14 cellular contexts compared by ENCODE assay signal in the genomic region with DNA sequence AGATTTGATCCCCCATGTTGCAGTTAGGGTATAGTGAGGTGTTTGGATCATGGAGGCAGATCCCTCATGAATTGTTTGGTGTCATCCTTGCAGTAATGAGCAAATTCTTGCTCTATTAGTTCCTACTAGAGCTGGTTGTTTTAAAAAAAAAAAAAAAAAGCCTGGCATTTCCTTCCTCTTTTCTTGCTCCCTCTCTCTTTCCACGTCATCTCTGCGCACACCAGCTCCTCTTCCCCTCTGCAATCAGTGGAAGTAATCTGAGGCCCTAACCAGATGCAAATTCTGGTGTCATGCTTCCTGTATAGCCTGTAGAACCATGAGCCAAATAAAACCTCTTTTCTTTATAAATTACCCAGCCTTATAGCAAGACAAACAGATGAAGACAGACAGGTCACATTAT. TPM values are rescaled to one million over a fixed set of nuclear protein-coding genes. Genes with fewer than 3 reads are reported as not detected.
DNase-seq lines count a peak whose midpoint lies in the region; ATAC-seq and TF ChIP-seq lines count a peak whose summit lies in the region.
"Had no signal": no experiment of that assay in that cellular context is flagged by ENCODE, and none has a peak within 500 bp of the region (broad histone marks: within the 10 kb centered on the region; RNA-seq: fewer than 3 reads in every experiment).

No MANE protein-coding gene starts in this region.

- H3K9me3 Mint-ChIP-seq in activated CD4-positive, alpha-beta T cell treated with anti-CD3 and anti-CD28 coated beads, Interleukin-2, amount 10 ng/mL, durations not matched to agents 24 days and 14 days = no peaks in the 10 kb centered on the region

- no peaks in the 10 kb centered on the region for H3K36me3 Mint-ChIP-seq in activated CD4-positive, alpha-beta T cell treated with anti-CD3 and anti-CD28 coated beads, Interleukin-2, amount 10 ng/mL, durations not matched to agents 24 days and 14 days (ENCODE audit: low read depth)

- H3K9me3 ChIP-seq in left ventricle myocardium inferior (replicated peaks) = peaks cover 9% of the 10 kb centered on the region
- H3K9me3 ChIP-seq: psoas muscle had no signal

- H3K27ac Mint-ChIP-seq in activated CD4-positive, alpha-beta T cell treated with anti-CD3 and anti-CD28 coated beads, Interleukin-2, amount 10 ng/mL, durations not matched to agents 24 days and 14 days = no peak overlapping the region

- intact Hi-C loops in Right ventricle myocardium inferior (cut with DNase I) = no loop called here
- intact Hi-C loops in left ventricle myocardium inferior (cut with micrococcal nuclease) = no loop called here
- intact Hi-C loops in activated CD4-positive, alpha-beta T cell treated with anti-CD3 and anti-CD28 coated beads, Interleukin-2, amount 10 ng/mL, durations not matched to agents 24 days and 14 days (cut with micrococcal nuclease) = no loop called here

- no peak for TF ChIP-seq CTCF in left ventricle myocardium inferior (IDR thresholded peaks at IDR 0.05; ENCODE audit: borderline replicate concordance)

- no peaks in the 10 kb centered on the region for H3K4me1 ChIP-seq in left ventricle myocardium inferior
- H3K4me1 ChIP-seq: psoas muscle had no signal

- no peaks in the 10 kb centered on the region for H3K27me3 Mint-ChIP-seq in activated CD4-positive, alpha-beta T cell treated with anti-CD3 and anti-CD28 coated beads, Interleukin-2, amount 10 ng/mL, durations not matched to agents 24 days and 14 days

- H3K4me3 ChIP-seq in left ventricle myocardium inferior = no peak overlapping the region
- H3K4me3 ChIP-seq: GM23248, psoas muscle had no signal

- no peak for DNase-seq in Right ventricle myocardium inferior (ENCODE audit: missing footprints)
- no peak for DNase-seq in left ventricle myocardium inferior
- peak; percentile 3 for DNase-seq in SIG-M5 (lab: John Stamatoyannopoulos, UW)
- no peak for DNase-seq in mucosa of gallbladder (ENCODE audit: low spot score)
- no peak for DNase-seq in activated T-cell treated with anti-CD3 and anti-CD28 coated beads, Interleukin-2, amount 50 U/mL, for 1 hour
- no peak for DNase-seq in activated CD4-positive, alpha-beta T cell treated with anti-CD3 and anti-CD28 coated beads, Interleukin-2, amount 10 ng/mL, durations not matched to agents 24 days and 14 days
- no peak for DNase-seq in DMS 273 treated with DMSO at 0.1 percent for 48 hours (lab: John Stamatoyannopoulos, UW)
- DNase-seq: activated effector memory CD4-positive, alpha-beta T cell treated with Interleukin-2 at 50 U/mL for 16 hours; brain microvascular endothelial cell; GM23248 had no signal

- H3K4me3 Mint-ChIP-seq in activated CD4-positive, alpha-beta T cell treated with anti-CD3 and anti-CD28 coated beads, Interleukin-2, amount 10 ng/mL, durations not matched to agents 24 days and 14 days = no peak overlapping the region

- H3K27me3 ChIP-seq in left ventricle myocardium inferior (ENCODE audit: low read depth) = no peaks in the 10 kb centered on the region
- H3K27me3 ChIP-seq: brain microvascular endothelial cell had no signal

- H3K36me3 ChIP-seq in left ventricle myocardium inferior = no peaks in the 10 kb centered on the region
- H3K36me3 ChIP-seq: brain microvascular endothelial cell had no signal

- H3K4me1 Mint-ChIP-seq in activated CD4-positive, alpha-beta T cell treated with anti-CD3 and anti-CD28 coated beads, Interleukin-2, amount 10 ng/mL, durations not matched to agents 24 days and 14 days = no peaks in the 10 kb centered on the region

- ATAC-seq in Right ventricle myocardium inferior = peak; percentile 34
- ATAC-seq in HG03342 (IDR thresholded peaks at IDR 0.05; ENCODE audit: unreplicated experiment) = peak; percentile 86
- ATAC-seq: activated CD4-positive, CD25-positive, alpha-beta regulatory T cell treated with anti-CD3 and anti-CD28 coated beads, Interleukin-2, amount 50 U/mL, for 24 hours; psoas muscle had no signal

- no peak overlapping the region for H3K27ac ChIP-seq in left ventricle myocardium inferior (replicated peaks)
- H3K27ac ChIP-seq: 22Rv1, brain microvascular endothelial cell, GM23248, psoas muscle had no signal

RNA-seq across cellular contexts. Expression of gene WDR17, which starts 24.5 kb away (rescaled TPM):
- 0.43 TPM for total RNA-seq in Right ventricle myocardium inferior
- total RNA-seq in left ventricle myocardium inferior = 0.38 TPM
- 9.4 TPM for total RNA-seq in mucosa of gallbladder
- 1.7 and 2.1 TPM in 2 replicates for total RNA-seq in activated CD4-positive, alpha-beta T cell treated with anti-CD3 and anti-CD28 coated beads, Interleukin-2, amount 10 ng/mL, durations not matched to agents 24 days and 14 days
